28 cellular contexts compared by ENCODE assay signal in the genomic region with DNA sequence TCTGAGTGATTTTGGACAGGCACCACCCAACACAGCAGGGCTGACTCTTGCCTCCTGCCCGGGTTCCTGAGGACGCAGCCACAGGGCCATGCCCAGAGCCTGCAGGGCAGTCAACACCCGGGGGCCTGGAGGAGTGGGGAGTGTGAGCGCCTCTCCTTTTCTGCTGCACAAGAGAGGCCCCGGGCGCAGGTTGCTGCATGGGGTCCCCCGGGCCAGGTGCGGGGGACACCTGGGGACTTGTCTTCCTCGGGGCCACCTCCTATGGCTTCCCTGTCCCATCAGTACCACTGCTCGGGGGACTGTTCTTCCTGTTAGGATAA. TPM values are rescaled to one million over a fixed set of nuclear protein-coding genes. Genes with fewer than 3 reads are reported as not detected.
"Had no signal": no experiment of that assay in that cellular context is flagged by ENCODE, and none has a peak within 500 bp of the region (broad histone marks: within the 10 kb centered on the region; RNA-seq: fewer than 3 reads in every experiment).

No MANE protein-coding gene starts in this region.

- H3K4me3 ChIP-seq: colonic mucosa, coronary artery, dorsolateral prefrontal cortex, esophagus muscularis mucosa, esophagus squamous epithelium, gastrocnemius medialis, gastroesophageal sphincter, heart left ventricle had no signal

- H3K9me3 ChIP-seq: colonic mucosa, gastrocnemius medialis had no signal

- ATAC-seq: effector memory CD8-positive, alpha-beta T cell; esophagus mucosa; foreskin keratinocyte; gastrocnemius medialis; gastroesophageal sphincter had no signal

- H3K4me1 Mint-ChIP-seq: endodermal cell had no signal

- H3K27me3 Mint-ChIP-seq: dendritic cell treated with granulocyte-macrophage colony-stimulating factor and Interleukin-4, amounts not matched to agents 40 ng/mL and 50 ng/mL, for 4 days had no signal

- H3K9me3 Mint-ChIP-seq: effector memory CD8-positive, alpha-beta T cell had no signal

- H3K27me3 ChIP-seq: colonic mucosa, foreskin keratinocyte had no signal

- H3K27ac ChIP-seq: colonic mucosa, coronary artery, dorsolateral prefrontal cortex, epithelial cell of prostate, esophagus muscularis mucosa, esophagus squamous epithelium, foreskin keratinocyte, gastrocnemius medialis, gastroesophageal sphincter, heart left ventricle had no signal

- FAIRE-seq: colon, endometrium, endothelial cell of umbilical vein, frontal cortex had no signal

- H3K36me3 ChIP-seq: colonic mucosa, esophagus muscularis mucosa, esophagus squamous epithelium, gastrocnemius medialis, gastroesophageal sphincter, heart left ventricle had no signal

- DNase-seq: colonic mucosa; cortex of kidney; dermis blood vessel endothelial cell; dorsolateral prefrontal cortex; effector CD4-positive, alpha-beta T cell; effector CD8-positive, alpha-beta T cell; effector memory CD4-positive, alpha-beta T cell; effector memory CD8-positive, alpha-beta T cell; endodermal cell; erythroblast; esophagus squamous epithelium; foreskin fibroblast; foreskin keratinocyte; foreskin melanocyte; gastrocnemius medialis; glutamatergic neuron; head of caudate nucleus; heart left ventricle had no signal

- H3K27ac Mint-ChIP-seq: dendritic cell treated with granulocyte-macrophage colony-stimulating factor and Interleukin-4, amounts not matched to agents 40 ng/mL and 50 ng/mL, for 4 days; effector memory CD8-positive, alpha-beta T cell; endodermal cell had no signal

- H3K4me1 ChIP-seq: colonic mucosa, esophagus muscularis mucosa, foreskin keratinocyte, gastrocnemius medialis, gastroesophageal sphincter, heart left ventricle had no signal

- H3K4me3 Mint-ChIP-seq: dendritic cell treated with granulocyte-macrophage colony-stimulating factor and Interleukin-4, amounts not matched to agents 40 ng/mL and 50 ng/mL, for 4 days; effector memory CD8-positive, alpha-beta T cell; endodermal cell had no signal

RNA-seq across cellular contexts. Expression of a gene that starts 6.9 kb away (rescaled TPM):
- total RNA-seq: gastrocnemius medialis had no signal
